1 cellular context compared by ENCODE assay signal in the genomic region with DNA sequence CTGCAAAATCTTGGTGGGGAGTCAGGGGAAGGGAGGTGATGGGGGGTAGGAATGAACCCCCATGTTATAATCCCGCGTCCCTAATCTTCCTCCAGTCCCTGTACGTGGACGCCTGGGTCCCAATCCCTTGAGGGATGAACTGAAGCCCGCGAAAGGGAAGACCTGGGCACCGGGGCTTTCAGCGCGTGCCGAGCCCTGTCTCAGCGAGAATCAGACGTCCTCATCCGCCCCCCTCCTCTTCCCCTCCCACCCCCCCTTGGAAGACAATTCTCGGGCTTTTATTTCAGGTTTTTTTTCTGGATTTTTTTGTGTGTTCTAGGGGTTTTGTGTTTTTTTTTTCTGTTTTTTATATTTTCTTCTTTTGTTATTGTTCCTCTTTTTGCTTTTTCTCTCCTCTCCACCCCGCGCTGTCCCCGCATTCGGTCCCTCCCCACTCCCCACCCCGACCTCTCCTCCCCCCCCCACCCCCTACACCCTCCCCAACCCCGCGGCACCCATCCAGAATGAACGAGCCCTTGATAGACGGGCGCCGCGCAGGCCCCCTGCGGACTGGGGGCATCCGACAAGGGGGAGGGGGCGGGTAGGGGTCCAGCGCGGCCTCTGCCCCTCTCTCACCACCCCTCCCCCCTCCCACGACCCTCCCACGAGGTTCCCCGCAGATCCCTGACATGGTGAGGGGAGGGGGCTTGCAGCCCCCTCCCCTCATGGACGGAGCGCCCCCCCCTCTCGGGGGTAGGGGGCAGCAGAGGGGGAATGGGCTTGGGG.
TF ChIP-seq lines count a peak whose summit lies in the region.

No MANE protein-coding gene starts in this region.

TF ChIP-seq in endothelial cell of umbilical vein, 7 proteins besides CTCF, POLR2A, EP300 and RAD21:
- no peak for TF ChIP-seq FOS (IDR thresholded peaks at IDR 0.05; ENCODE audit: borderline replicate concordance, insufficient read depth, low read length)
- TF ChIP-seq JUN (IDR thresholded peaks at IDR 0.05; ENCODE audit: borderline replicate concordance, insufficient read depth, insufficient read length, low read depth) = no peak
- TF ChIP-seq GATA2 (IDR thresholded peaks at IDR 0.05; ENCODE audit: insufficient read depth, insufficient read length, low read depth, low read length) = no peak
- no peak for TF ChIP-seq MYC (IDR thresholded peaks at IDR 0.05; ENCODE audit: low read depth, low read length)
- no peak for TF ChIP-seq POLR2AphosphoS5 (IDR thresholded peaks at IDR 0.05; ENCODE audit: insufficient read depth, low read depth, low read length)
- TF ChIP-seq EZH2 (IDR thresholded peaks at IDR 0.05; ENCODE audit: borderline replicate concordance, low read depth, low read length, severe bottlenecking) = no peak
- TF ChIP-seq, protein P1, sequence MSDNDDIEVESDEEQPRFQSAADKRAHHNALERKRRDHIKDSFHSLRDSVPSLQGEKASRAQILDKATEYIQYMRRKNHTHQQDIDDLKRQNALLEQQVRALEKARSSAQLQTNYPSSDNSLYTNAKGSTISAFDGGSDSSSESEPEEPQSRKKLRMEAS (IDR thresholded peaks at IDR 0.05; ENCODE audit: insufficient read depth, insufficient read length) = no peak
